11 cellular contexts compared by ENCODE assay signal in genomic region chr2:226699321-226699720, GRCh38.
A peak's percentile ranks its signal among the peaks of the same experiment; 100 is the strongest.
DNase-seq lines count a peak whose midpoint lies in the region; ATAC-seq, FAIRE-seq and TF ChIP-seq lines count a peak whose summit lies in the region.
"Had no signal": no experiment of that assay in that cellular context is flagged by ENCODE, and none has a peak within 500 bp of the region (broad histone marks: within the 10 kb centered on the region; RNA-seq: fewer than 3 reads in every experiment).

No MANE protein-coding gene starts in this region.

- H3K9me3 Mint-ChIP-seq in activated naive CD8-positive, alpha-beta T cell treated with anti-CD3 and anti-CD28 coated beads, Interleukin-2, amount 50 U/mL, for 24 hours, result no peaks in the 10 kb centered on the region
- H3K9me3 Mint-ChIP-seq in activated T-helper 2 cell treated with anti-CD3 and anti-CD28 coated beads, Interferon-gamma antibody, Interleukin-2, Interleukin-4, amounts not matched to agents 10 μg/mL and 5 μg/mL and 100 μg/mL, durations not matched to agents 14 hours and 24 hours and 36 hours, result no peaks in the 10 kb centered on the region

- no peak overlapping the region for H3K27ac Mint-ChIP-seq in activated naive CD8-positive, alpha-beta T cell treated with anti-CD3 and anti-CD28 coated beads, Interleukin-2, amount 50 U/mL, for 24 hours
- no peak overlapping the region for H3K27ac Mint-ChIP-seq in activated T-helper 2 cell treated with anti-CD3 and anti-CD28 coated beads, Interferon-gamma antibody, Interleukin-2, Interleukin-4, amounts not matched to agents 10 μg/mL and 5 μg/mL and 100 μg/mL, durations not matched to agents 14 hours and 24 hours and 36 hours
- H3K27ac Mint-ChIP-seq: CD4-positive, CD25-positive, alpha-beta regulatory T cell had no signal

- H3K4me3 ChIP-seq in fibroblast of pulmonary artery (replicated peaks; ENCODE audit: low read depth, low read length) (no peak overlapping the region), ovary (no peak overlapping the region)
- H3K4me3 ChIP-seq: esophagus squamous epithelium had no signal

- no peaks in the 10 kb centered on the region for H3K36me3 Mint-ChIP-seq in activated naive CD8-positive, alpha-beta T cell treated with anti-CD3 and anti-CD28 coated beads, Interleukin-2, amount 50 U/mL, for 24 hours (ENCODE audit: low read depth)
- H3K36me3 Mint-ChIP-seq in activated T-helper 2 cell treated with anti-CD3 and anti-CD28 coated beads, Interferon-gamma antibody, Interleukin-2, Interleukin-4, amounts not matched to agents 10 μg/mL and 5 μg/mL and 100 μg/mL, durations not matched to agents 14 hours and 24 hours and 36 hours (ENCODE audit: low read depth), result no peaks in the 10 kb centered on the region
- H3K36me3 Mint-ChIP-seq: CD4-positive, CD25-positive, alpha-beta regulatory T cell had no signal

- WGBS in ovary, 3 donors, result 75 to 83% (median 81%) methylated on average over 2 of the region's 2 CpGs

- H3K27me3 Mint-ChIP-seq in activated naive CD8-positive, alpha-beta T cell treated with anti-CD3 and anti-CD28 coated beads, Interleukin-2, amount 50 U/mL, for 24 hours, result peaks cover 4% of the 10 kb centered on the region
- peaks cover 21% of the 10 kb centered on the region for H3K27me3 Mint-ChIP-seq in activated T-helper 2 cell treated with anti-CD3 and anti-CD28 coated beads, Interferon-gamma antibody, Interleukin-2, Interleukin-4, amounts not matched to agents 10 μg/mL and 5 μg/mL and 100 μg/mL, durations not matched to agents 14 hours and 24 hours and 36 hours (ENCODE audit: low read depth)

- ATAC-seq in HG03045 (IDR thresholded peaks at IDR 0.05; ENCODE audit: unreplicated experiment), result no peak
- no peak for ATAC-seq in activated naive CD8-positive, alpha-beta T cell treated with anti-CD3 and anti-CD28 coated beads, Interleukin-2, amount 50 U/mL, for 24 hours

- no peaks in the 10 kb centered on the region for H3K4me1 ChIP-seq in ovary (ENCODE audit: insufficient read depth)

- no peaks in the 10 kb centered on the region for H3K9me3 ChIP-seq in ovary
- H3K9me3 ChIP-seq: esophagus squamous epithelium had no signal

- no peaks in the 10 kb centered on the region for H3K27me3 ChIP-seq in ovary
- H3K27me3 ChIP-seq: esophagus squamous epithelium had no signal

- peaks cover 6% of the 10 kb centered on the region for H3K4me1 Mint-ChIP-seq in activated naive CD8-positive, alpha-beta T cell treated with anti-CD3 and anti-CD28 coated beads, Interleukin-2, amount 50 U/mL, for 24 hours
- H3K4me1 Mint-ChIP-seq in activated T-helper 2 cell treated with anti-CD3 and anti-CD28 coated beads, Interferon-gamma antibody, Interleukin-2, Interleukin-4, amounts not matched to agents 10 μg/mL and 5 μg/mL and 100 μg/mL, durations not matched to agents 14 hours and 24 hours and 36 hours (ENCODE audit: low read depth), result peaks cover 4% of the 10 kb centered on the region
- H3K4me1 Mint-ChIP-seq: CD4-positive, CD25-positive, alpha-beta regulatory T cell had no signal

- peak; percentile 8 for TF ChIP-seq CTCF in D721Med (IDR thresholded peaks at IDR 0.05; ENCODE audit: insufficient read depth, missing control alignments)
- TF ChIP-seq CTCF in fibroblast of pulmonary artery (IDR thresholded peaks at IDR 0.05; ENCODE audit: low read length, missing control alignments), result peak; percentile 10
- no peak for TF ChIP-seq CTCF in ovary (IDR thresholded peaks at IDR 0.05)

- no peak for TF ChIP-seq POLR2A in ovary (IDR thresholded peaks at IDR 0.05)

- no peak overlapping the region for H3K27ac ChIP-seq in ovary

- no peak for TF ChIP-seq EP300 in ovary (IDR thresholded peaks at IDR 0.05)

- DNase-seq in D721Med (ENCODE audit: insufficient read length, low spot score) (no peak), NCI-H82 treated with DMSO at 0.1 percent for 48 hours (lab: John Stamatoyannopoulos, UW; ENCODE audit: unreplicated experiment) (peak; percentile 47), fibroblast of pulmonary artery (ENCODE audit: low read depth) (peak; percentile 63), ovary (peak in 4 of 5 donors; percentile 17 to 45 (median 30)), NCI-H2029 treated with DMSO at 0.1 percent for 48 hours (lab: John Stamatoyannopoulos, UW) (no peak)
- DNase-seq in activated naive CD8-positive, alpha-beta T cell treated with anti-CD3 and anti-CD28 coated beads, Interleukin-2, amount 50 U/mL, for 24 hours, result no peak
- DNase-seq in activated T-helper 2 cell treated with anti-CD3 and anti-CD28 coated beads, Interferon-gamma antibody, Interleukin-2, Interleukin-4, amounts not matched to agents 10 μg/mL and 5 μg/mL and 100 μg/mL, durations not matched to agents 14 hours and 24 hours and 36 hours (ENCODE audit: low spot score), result no peak
- DNase-seq: activated CD4-positive, alpha-beta T cell treated with anti-CD3 and anti-CD28 coated beads for 4 hours; CD4-positive, CD25-positive, alpha-beta regulatory T cell; esophagus squamous epithelium had no signal

- intact Hi-C loops in ovary (cut with DNase I), result no loop called here
- intact Hi-C loops in activated T-helper 2 cell treated with anti-CD3 and anti-CD28 coated beads, Interferon-gamma antibody, Interleukin-2, Interleukin-4, amounts not matched to agents 10 μg/mL and 5 μg/mL and 100 μg/mL, durations not matched to agents 14 hours and 24 hours and 36 hours (cut with micrococcal nuclease), result no loop called here

- peak; percentile 16 for FAIRE-seq in D721Med (lab: Jason Lieb, UNC)

- H3K36me3 ChIP-seq in ovary, result no peaks in the 10 kb centered on the region
- H3K36me3 ChIP-seq: esophagus squamous epithelium had no signal

- no peak overlapping the region for H3K4me3 Mint-ChIP-seq in activated naive CD8-positive, alpha-beta T cell treated with anti-CD3 and anti-CD28 coated beads, Interleukin-2, amount 50 U/mL, for 24 hours
- H3K4me3 Mint-ChIP-seq in activated T-helper 2 cell treated with anti-CD3 and anti-CD28 coated beads, Interferon-gamma antibody, Interleukin-2, Interleukin-4, amounts not matched to agents 10 μg/mL and 5 μg/mL and 100 μg/mL, durations not matched to agents 14 hours and 24 hours and 36 hours (ENCODE audit: low read depth), result no peak overlapping the region
- H3K4me3 Mint-ChIP-seq: CD4-positive, CD25-positive, alpha-beta regulatory T cell had no signal

Comparison
In these comparisons a context has a peak if more than half of its experiments do, and no peak if none do; other contexts are left out.
1. DNase-seq: peak in NCI-H82 treated with DMSO at 0.1 percent for 48 hours (single experiment), fibroblast of pulmonary artery (single experiment) and ovary (4 of 5); none in D721Med (single experiment), NCI-H2029 treated with DMSO at 0.1 percent for 48 hours (single experiment), activated naive CD8-positive, alpha-beta T cell treated with anti-CD3 and anti-CD28 coated beads, Interleukin-2, amount 50 U/mL, for 24 hours (single experiment) and activated T-helper 2 cell treated with anti-CD3 and anti-CD28 coated beads, Interferon-gamma antibody, Interleukin-2, Interleukin-4, amounts not matched to agents 10 μg/mL and 5 μg/mL and 100 μg/mL, durations not matched to agents 14 hours and 24 hours and 36 hours (single experiment).
2. CTCF ChIP-seq: peak in D721Med (single experiment) and fibroblast of pulmonary artery (single experiment); none in ovary (0 of 3).